ENCODE assay signal across 8 cellular contexts in the genomic region with DNA sequence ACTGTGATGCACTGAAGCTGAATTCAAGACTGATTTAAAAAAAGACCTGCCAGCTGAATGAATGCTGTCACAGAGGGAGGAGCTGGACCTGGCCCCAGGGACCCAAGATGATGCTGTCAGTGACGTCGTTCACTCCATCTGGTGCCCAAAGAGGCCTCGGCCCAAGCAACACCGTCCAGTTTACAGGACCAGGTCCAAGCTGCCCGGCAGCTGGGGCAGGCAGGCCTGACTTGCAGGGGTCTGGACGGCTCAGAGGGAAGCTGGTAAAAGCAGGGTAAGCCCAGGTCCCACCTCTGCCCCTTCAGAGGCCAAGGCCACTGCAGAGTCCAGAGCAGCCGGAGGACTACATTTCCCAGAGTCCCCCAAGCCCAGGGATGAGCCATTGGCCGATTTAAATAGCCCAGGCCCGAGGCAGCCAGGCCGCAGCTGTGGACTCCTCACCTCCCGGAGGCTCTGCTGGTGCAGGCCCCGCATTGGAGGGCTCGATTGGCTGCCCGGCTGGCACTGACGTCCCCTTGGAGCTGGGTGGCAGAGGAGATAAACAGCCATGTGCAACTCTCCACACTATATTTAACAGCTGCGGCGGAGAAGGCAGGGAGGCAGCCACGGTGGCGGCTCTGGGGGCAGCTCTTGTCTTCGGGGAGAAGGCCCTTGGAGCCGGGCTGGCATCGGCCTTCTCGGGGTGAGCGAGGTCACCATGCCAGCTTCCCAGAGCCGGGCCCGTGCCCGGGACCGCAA. TPM values are rescaled to one million over a fixed set of nuclear protein-coding genes. Genes with fewer than 3 reads are reported as not detected.
A peak's percentile ranks its signal among the peaks of the same experiment; 100 is the strongest.
DNase-seq lines count a peak whose midpoint lies in the region; ATAC-seq and TF ChIP-seq lines count a peak whose summit lies in the region.

TSS of gene PLPP7 (plus strand) at position 423 of the 738 bp plus-strand sequence. CDS start at position 698, 275 bp downstream.

- no peak for TF ChIP-seq CTCF in MM.1S (IDR thresholded peaks at IDR 0.05; ENCODE audit: low read length)

- intact Hi-C loops in left colon (cut with DNase I, micrococcal nuclease), result no loop called here

- peaks cover 0 to 12% (median 0%) of the 10 kb centered on the region in 11 experiments; a peak in 2 of 22 replicates for H3K36me3 ChIP-seq in BLaER1 treated with 17β-estradiol and CSF1 and Interleukin-3, amounts not matched to agents 10 nM and 100 nM
- H3K36me3 ChIP-seq in MM.1S (replicated peaks; ENCODE audit: insufficient read depth, low read length), result no peaks in the 10 kb centered on the region

- H3K4me1 ChIP-seq in BLaER1 treated with 17β-estradiol and CSF1 and Interleukin-3, amounts not matched to agents 10 nM and 100 nM, result peaks cover 37 to 58% (median 50%) of the 10 kb centered on the region in 10 experiments
- H3K4me1 ChIP-seq in MM.1S (ENCODE audit: low read length), result peaks cover 5% of the 10 kb centered on the region; the same call in 1 of the 2 replicates

- H3K4me3 ChIP-seq in BLaER1 treated with 17β-estradiol and CSF1 and Interleukin-3, amounts not matched to agents 10 nM and 100 nM, result peak within 1 kb of the TSS; percentile 43 to 71 (median 57)
- H3K4me3 ChIP-seq in MM.1S (ENCODE audit: low read length), result peak within 1 kb of the TSS; percentile 9; the same call in 1 of the 2 replicates

- H3K9ac ChIP-seq in BLaER1 treated with 17β-estradiol and CSF1 and Interleukin-3, amounts not matched to agents 10 nM and 100 nM, result peak within 1 kb of the TSS; percentile 70 to 88 (median 77)
- peak within 1 kb of the TSS; percentile 25; the same call in 1 of the 2 replicates for H3K9ac ChIP-seq in MM.1S (ENCODE audit: low read length)

- H3K27ac ChIP-seq in BLaER1 treated with 17β-estradiol and CSF1 and Interleukin-3, amounts not matched to agents 10 nM and 100 nM, result peak within 1 kb of the TSS; percentile 66 to 81 (median 74)
- H3K27ac ChIP-seq in MM.1S (ENCODE audit: low read length), result no peak within 1 kb of the TSS

- ATAC-seq in left colon, result peak; percentile 41
- ATAC-seq in GM19035 (IDR thresholded peaks at IDR 0.05; ENCODE audit: unreplicated experiment), result no peak
- no peak for ATAC-seq in GM21723 (IDR thresholded peaks at IDR 0.05; ENCODE audit: unreplicated experiment)

- no peaks in the 10 kb centered on the region for H3K9me3 ChIP-seq in BLaER1 treated with 17β-estradiol and CSF1 and Interleukin-3, amounts not matched to agents 10 nM and 100 nM (replicated peaks in 1 of 11)
- H3K9me3 ChIP-seq in MM.1S (replicated peaks; ENCODE audit: insufficient read depth, low read length), result no peaks in the 10 kb centered on the region

- H3K79me2 ChIP-seq in MM.1S (ENCODE audit: low read length), result no peaks in the 10 kb centered on the region

- DNase-seq in MM.1S (peak; percentile 13), cerebellar nuclear complex (lab: John Stamatoyannopoulos, UW) (peak; percentile 41 to 85), left colon (peak; percentile 33 to 53), stromal cell of bone marrow (ENCODE audit: low read depth) (peak; percentile 83), NOMO-1 treated with DMSO at 0.1 percent for 48 hours (lab: John Stamatoyannopoulos, UW; ENCODE audit: unreplicated experiment) (no peak)

- H3K4me2 ChIP-seq in BLaER1 treated with 17β-estradiol and CSF1 and Interleukin-3, amounts not matched to agents 10 nM and 100 nM, result peak within 1 kb of the TSS; percentile 93 to 99 (median 97)
- peak within 1 kb of the TSS; percentile 41; the same call in 1 of the 2 replicates for H3K4me2 ChIP-seq in MM.1S (ENCODE audit: low read depth, low read length)

- peaks cover 0 to 6% (median under 1%) of the 10 kb centered on the region in 11 experiments; a peak in 6 of 22 replicates for H3K27me3 ChIP-seq in BLaER1 treated with 17β-estradiol and CSF1 and Interleukin-3, amounts not matched to agents 10 nM and 100 nM
- H3K27me3 ChIP-seq in MM.1S (replicated peaks; ENCODE audit: insufficient read depth, low read length), result no peaks in the 10 kb centered on the region

- H3K9me2 ChIP-seq in MM.1S (replicated peaks; ENCODE audit: insufficient read depth, low read length), result no peaks in the 10 kb centered on the region

- H2AFZ ChIP-seq in MM.1S (ENCODE audit: low read length), result peak within 1 kb of the TSS; percentile 14; the same call in 1 of the 2 replicates

- H3F3A ChIP-seq in MM.1S (ENCODE audit: insufficient read depth, low read length), result no peaks in the 10 kb centered on the region

- H4K20me1 ChIP-seq in BLaER1 treated with 17β-estradiol and CSF1 and Interleukin-3, amounts not matched to agents 10 nM and 100 nM, result peaks cover 0 to 12% (median 0%) of the 10 kb centered on the region in 11 experiments; a peak in 3 of 22 replicates
- no peaks in the 10 kb centered on the region for H4K20me1 ChIP-seq in MM.1S (ENCODE audit: insufficient read depth, low read length)

RNA-seq across cellular contexts. Expression of gene PLPP7, which starts in this region (rescaled TPM):
- total RNA-seq in left colon, result 1 to 10 TPM in 1 of 2 donors, under 1 TPM in 1; 0.43 to 1.1 TPM
